ENCODE assay signal across 23 cellular contexts in the genomic region with DNA sequence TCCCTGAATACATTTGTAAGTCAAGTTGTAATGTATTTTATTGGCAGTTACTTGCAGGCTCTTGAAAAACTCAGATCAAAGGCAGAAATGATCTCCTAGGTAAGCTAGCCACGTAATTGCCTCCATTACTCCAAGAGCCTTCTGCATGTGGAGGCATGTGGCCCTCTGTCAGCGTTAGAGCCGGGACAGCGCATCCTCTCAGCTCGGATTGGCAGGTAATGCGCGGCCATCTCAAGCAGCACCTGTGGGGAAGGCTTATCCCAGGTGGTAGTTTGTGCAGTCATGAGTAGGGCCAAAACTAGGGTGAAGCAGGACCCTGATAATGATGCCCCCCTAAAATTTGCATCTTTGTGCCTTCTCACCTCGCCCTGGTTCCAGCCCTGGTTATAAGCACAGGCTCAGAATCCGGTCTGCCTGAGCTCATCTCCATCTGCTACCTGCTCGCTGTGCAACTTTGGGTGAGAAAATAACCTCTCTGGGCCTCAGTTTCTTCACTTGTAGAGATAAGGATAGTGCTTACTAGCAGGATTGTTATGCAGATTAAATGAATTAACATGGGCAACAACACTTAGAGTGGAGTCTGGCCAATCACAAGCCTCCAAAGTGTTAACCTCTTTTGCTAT.
"Had no signal": no experiment of that assay in that cellular context is flagged by ENCODE, and none has a peak within 500 bp of the region (broad histone marks: within the 10 kb centered on the region; RNA-seq: fewer than 3 reads in every experiment).

No MANE protein-coding gene starts in this region.

- H3K4me3 Mint-ChIP-seq: activated naive CD4-positive, alpha-beta T cell treated with anti-CD3 and anti-CD28 coated beads, Interleukin-2, amount 10 ng/mL, durations not matched to agents 7 days and 5 days; naive B cell; neural crest cell; stimulated activated effector memory CD8-positive, alpha-beta T cell treated with anti-CD3 and anti-CD28 coated beads, Interleukin-12 subunit alpha, Interleukin-12 subunit beta, amount 100 ng/mL, for 72 hours; stimulated activated naive CD8-positive, alpha-beta T cell treated with anti-CD3 and anti-CD28 coated beads, Interleukin-15, amount 100 ng/mL, for 72 hours; WTC11 had no signal

- H3K4me1 Mint-ChIP-seq: neural crest cell had no signal

- H3K27ac Mint-ChIP-seq: activated naive CD4-positive, alpha-beta T cell treated with anti-CD3 and anti-CD28 coated beads, Interleukin-2, amount 10 ng/mL, durations not matched to agents 7 days and 5 days; naive B cell; stimulated activated effector memory CD8-positive, alpha-beta T cell treated with anti-CD3 and anti-CD28 coated beads, Interleukin-12 subunit alpha, Interleukin-12 subunit beta, amount 100 ng/mL, for 72 hours; WTC11 had no signal

- H3K4me3 ChIP-seq: gastroesophageal sphincter, heart left ventricle, lower lobe of right lung, prostate gland, skin epidermis, tibial artery had no signal

- DNase-seq: activated effector memory CD4-positive, alpha-beta T cell treated with anti-CD3 and anti-CD28 coated beads, Interleukin-2, amount 50 U/mL, for 16 hours; activated naive CD4-positive, alpha-beta T cell treated with anti-CD3 and anti-CD28 coated beads, Interleukin-2, amount 10 ng/mL, durations not matched to agents 7 days and 5 days; activated T-cell treated with anti-CD3 and anti-CD28 coated beads for 4 hours; amygdala; cortex of kidney; heart left ventricle; kidney; lower lobe of right lung; naive B cell; right cardiac atrium; stimulated activated naive CD8-positive, alpha-beta T cell treated with anti-CD3 and anti-CD28 coated beads, Interleukin-15, amount 100 ng/mL, for 72 hours; T-helper 9 cell; tibial artery had no signal

- H3K9me3 Mint-ChIP-seq: activated naive CD4-positive, alpha-beta T cell treated with anti-CD3 and anti-CD28 coated beads, Interleukin-2, amount 10 ng/mL, durations not matched to agents 7 days and 5 days; stimulated activated effector memory CD8-positive, alpha-beta T cell treated with anti-CD3 and anti-CD28 coated beads, Interleukin-12 subunit alpha, Interleukin-12 subunit beta, amount 100 ng/mL, for 72 hours; stimulated activated naive CD8-positive, alpha-beta T cell treated with anti-CD3 and anti-CD28 coated beads, Interleukin-15, amount 100 ng/mL, for 72 hours; WTC11 had no signal

- H3K4me1 ChIP-seq: gastroesophageal sphincter, lower lobe of right lung, prostate gland, tibial artery had no signal

- H3K36me3 ChIP-seq: gastroesophageal sphincter, heart left ventricle, lower lobe of right lung, prostate gland, tibial artery had no signal

- H3K27ac ChIP-seq: gastroesophageal sphincter, heart left ventricle, lower lobe of right lung, prostate gland, skin epidermis, tibial artery had no signal

- H3K36me3 Mint-ChIP-seq: activated naive CD4-positive, alpha-beta T cell treated with anti-CD3 and anti-CD28 coated beads, Interleukin-2, amount 10 ng/mL, durations not matched to agents 7 days and 5 days; naive B cell; stimulated activated effector memory CD8-positive, alpha-beta T cell treated with anti-CD3 and anti-CD28 coated beads, Interleukin-12 subunit alpha, Interleukin-12 subunit beta, amount 100 ng/mL, for 72 hours; WTC11 had no signal

- H3K9me3 ChIP-seq: gastroesophageal sphincter, lower lobe of right lung, prostate gland, tibial artery had no signal

- ATAC-seq: esophagus mucosa; gastroesophageal sphincter; left lobe of liver; lower lobe of right lung; stimulated activated effector memory CD8-positive, alpha-beta T cell treated with anti-CD3 and anti-CD28 coated beads, Interleukin-12 subunit alpha, Interleukin-12 subunit beta, amount 100 ng/mL, for 72 hours; stimulated activated naive CD8-positive, alpha-beta T cell treated with anti-CD3 and anti-CD28 coated beads, Interleukin-15, amount 100 ng/mL, for 72 hours; WTC11 had no signal

- FAIRE-seq: endometrium, kidney, urothelium cell line had no signal
